In the genomic region with DNA sequence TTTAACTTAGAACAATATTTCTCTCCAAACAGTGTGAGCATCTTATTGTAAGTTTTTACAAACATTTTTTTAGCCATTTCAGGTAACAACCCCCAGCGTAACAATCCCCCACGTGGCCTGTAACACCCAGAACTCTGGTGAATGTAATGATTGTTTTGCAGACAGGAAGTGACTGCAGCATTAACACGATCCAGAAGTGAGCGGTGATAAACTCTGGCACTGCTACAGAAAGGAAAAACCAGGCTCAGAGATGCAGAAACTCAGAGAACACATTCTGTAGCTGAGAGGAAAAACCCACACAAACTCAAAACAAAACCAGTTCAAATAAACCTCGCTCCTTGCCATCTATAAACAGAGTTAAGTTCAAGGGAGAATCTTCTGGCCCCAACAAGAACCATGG, we compare ENCODE assay signal across 25 cellular contexts.
DNase-seq lines count a peak whose midpoint lies in the region; ATAC-seq and TF ChIP-seq lines count a peak whose summit lies in the region.
"Had no signal": no experiment of that assay in that cellular context is flagged by ENCODE, and none has a peak within 500 bp of the region (broad histone marks: within the 10 kb centered on the region; RNA-seq: fewer than 3 reads in every experiment).

No MANE protein-coding gene starts in this region.

- no peak for TF ChIP-seq CTCF in heart left ventricle (IDR thresholded peaks at IDR 0.05)
- no peak for TF ChIP-seq CTCF in nephron progenitor cell (IDR thresholded peaks at IDR 0.05)
- TF ChIP-seq CTCF in type B pancreatic cell (conservative IDR thresholded peaks at IDR 0.05): no peak

- intact Hi-C loops in right cardiac atrium (cut with DNase I): no loop called here
- intact Hi-C loops in heart left ventricle (cut with DNase I): no loop called here
- intact Hi-C loops in activated T-helper 1 cell treated with anti-CD3 and anti-CD28 coated beads, Interleukin-12 subunit alpha, Interleukin-12 subunit beta, Interleukin-2, Interleukin-4 antibody, amounts not matched to agents 30 ng/mL and 10 ng/mL and 1 ng/mL, durations not matched to agents 14 hours and 24 hours and 36 hours (cut with micrococcal nuclease): no loop called here

- no peak overlapping the region for H3K4me3 Mint-ChIP-seq in nephron progenitor cell
- peak overlapping the region; percentile 28 for H3K4me3 Mint-ChIP-seq in type B pancreatic cell
- no peak overlapping the region for H3K4me3 Mint-ChIP-seq in activated T-helper 1 cell treated with anti-CD3 and anti-CD28 coated beads, Interleukin-12 subunit alpha, Interleukin-12 subunit beta, Interleukin-2, Interleukin-4 antibody, amounts not matched to agents 30 ng/mL and 10 ng/mL and 1 ng/mL, durations not matched to agents 14 hours and 24 hours and 36 hours
- H3K4me3 Mint-ChIP-seq: B cell had no signal

- peaks cover 68% of the 10 kb centered on the region for H3K4me1 Mint-ChIP-seq in nephron progenitor cell
- H3K4me1 Mint-ChIP-seq in type B pancreatic cell (ENCODE audit: unreplicated experiment): peaks cover 51% of the 10 kb centered on the region
- no peaks in the 10 kb centered on the region for H3K4me1 Mint-ChIP-seq in activated T-helper 1 cell treated with anti-CD3 and anti-CD28 coated beads, Interleukin-12 subunit alpha, Interleukin-12 subunit beta, Interleukin-2, Interleukin-4 antibody, amounts not matched to agents 30 ng/mL and 10 ng/mL and 1 ng/mL, durations not matched to agents 14 hours and 24 hours and 36 hours (ENCODE audit: low read depth)
- H3K4me1 Mint-ChIP-seq: B cell had no signal

- no peaks in the 10 kb centered on the region for H3K4me1 ChIP-seq in right cardiac atrium (ENCODE audit: control insufficient read depth, insufficient read depth, low read length)
- H3K4me1 ChIP-seq in heart left ventricle: no peaks in the 10 kb centered on the region
- no peaks in the 10 kb centered on the region for H3K4me1 ChIP-seq in esophagus (ENCODE audit: control insufficient read depth in 2 of 2, insufficient read depth in 2 of 2, low read length in 1 of 2)
- H3K4me1 ChIP-seq: right lobe of liver had no signal

- peaks cover 14% of the 10 kb centered on the region for H3K9me3 Mint-ChIP-seq in nephron progenitor cell
- H3K9me3 Mint-ChIP-seq in type B pancreatic cell: peaks cover 22% of the 10 kb centered on the region
- peaks cover 5% of the 10 kb centered on the region for H3K9me3 Mint-ChIP-seq in activated T-helper 1 cell treated with anti-CD3 and anti-CD28 coated beads, Interleukin-12 subunit alpha, Interleukin-12 subunit beta, Interleukin-2, Interleukin-4 antibody, amounts not matched to agents 30 ng/mL and 10 ng/mL and 1 ng/mL, durations not matched to agents 14 hours and 24 hours and 36 hours

- no peak for TF ChIP-seq POLR2A in heart left ventricle (IDR thresholded peaks at IDR 0.05)

- no peaks in the 10 kb centered on the region for H3K9me3 ChIP-seq in right cardiac atrium (ENCODE audit: control insufficient read depth, low read length)
- H3K9me3 ChIP-seq in heart left ventricle: no peaks in the 10 kb centered on the region
- H3K9me3 ChIP-seq in esophagus (ENCODE audit: control insufficient read depth in 2 of 2, insufficient read depth in 1 of 2, low read depth in 1 of 2, low read length in 1 of 2): no peaks in the 10 kb centered on the region
- H3K9me3 ChIP-seq: right lobe of liver had no signal

- peaks cover 2% of the 10 kb centered on the region for H3K36me3 Mint-ChIP-seq in nephron progenitor cell (ENCODE audit: low read depth)
- H3K36me3 Mint-ChIP-seq in type B pancreatic cell: peaks cover 6% of the 10 kb centered on the region
- no peaks in the 10 kb centered on the region for H3K36me3 Mint-ChIP-seq in activated T-helper 1 cell treated with anti-CD3 and anti-CD28 coated beads, Interleukin-12 subunit alpha, Interleukin-12 subunit beta, Interleukin-2, Interleukin-4 antibody, amounts not matched to agents 30 ng/mL and 10 ng/mL and 1 ng/mL, durations not matched to agents 14 hours and 24 hours and 36 hours (ENCODE audit: low read depth)
- H3K36me3 Mint-ChIP-seq: brain had no signal

- H3K4me3 ChIP-seq in right cardiac atrium (ENCODE audit: low read length) (no peak overlapping the region), heart left ventricle (no peak overlapping the region), esophagus (ENCODE audit: low read depth in 1 of 2, low read length in 2 of 2) (no peak overlapping the region), H7 (ENCODE audit: insufficient read depth, low read depth, low read length) (no peak overlapping the region)
- H3K4me3 ChIP-seq: right lobe of liver had no signal

- H3K27ac Mint-ChIP-seq in nephron progenitor cell (peak overlapping the region; percentile 85), type B pancreatic cell (peak overlapping the region; percentile 48)
- no peak overlapping the region for H3K27ac Mint-ChIP-seq in activated T-helper 1 cell treated with anti-CD3 and anti-CD28 coated beads, Interleukin-12 subunit alpha, Interleukin-12 subunit beta, Interleukin-2, Interleukin-4 antibody, amounts not matched to agents 30 ng/mL and 10 ng/mL and 1 ng/mL, durations not matched to agents 14 hours and 24 hours and 36 hours
- H3K27ac Mint-ChIP-seq: B cell had no signal

- no peak for DNase-seq in right cardiac atrium
- no peak for DNase-seq in heart left ventricle
- no peak for DNase-seq in nephron progenitor cell
- no peak for DNase-seq in type B pancreatic cell (ENCODE audit: extremely low spot score, unreplicated experiment)
- DNase-seq in activated T-cell treated with anti-CD3 and anti-CD28 coated beads, Interleukin-2, amount 50 U/mL, for 48 hours: no peak
- no peak for DNase-seq in activated T-helper 1 cell treated with anti-CD3 and anti-CD28 coated beads, Interleukin-12 subunit alpha, Interleukin-12 subunit beta, Interleukin-2, Interleukin-4 antibody, amounts not matched to agents 30 ng/mL and 10 ng/mL and 1 ng/mL, durations not matched to agents 14 hours and 24 hours and 36 hours (ENCODE audit: low spot score)
- no peak for DNase-seq in H7
- DNase-seq: activated CD4-positive, alpha-beta T cell treated with anti-CD3 and anti-CD28 coated beads, Interleukin-2, amount 50 U/mL, for 4 hours; activated CD8-positive, alpha-beta memory T cell treated with anti-CD3 and anti-CD28 coated beads, Interleukin-2, amount 50 U/mL, for 48 hours; activated effector memory CD4-positive, alpha-beta T cell treated with Interleukin-2 at 50 U/mL for 16 hours; GOT3; IMR-90; left ventricle myocardium superior; NCI-H1105 treated with DMSO at 0.1 percent for 48 hours; NCI-H2081; NCI-H345; NCI-H82; OCI-M1; right lobe of liver; SIG-M5; T-helper 1 cell had no signal

- no peak overlapping the region for H3K27ac ChIP-seq in right cardiac atrium (ENCODE audit: low read length)
- peak overlapping the region in 1 of 12 donors; percentile 64 for H3K27ac ChIP-seq in heart left ventricle
- H3K27ac ChIP-seq in esophagus (ENCODE audit: low read depth in 2 of 2, low read length in 1 of 2): peak overlapping the region; percentile 4 to 21
- H3K27ac ChIP-seq: HL-60, right lobe of liver had no signal

- H3K36me3 ChIP-seq in heart left ventricle: no peaks in the 10 kb centered on the region
- H3K36me3 ChIP-seq in esophagus (ENCODE audit: control insufficient read depth in 2 of 2, insufficient read depth in 2 of 2, low read length in 1 of 2): no peaks in the 10 kb centered on the region
- no peaks in the 10 kb centered on the region for H3K36me3 ChIP-seq in H7 (replicated peaks; ENCODE audit: control insufficient read depth, insufficient read depth, low read length)
- H3K36me3 ChIP-seq: right lobe of liver had no signal

- no peaks in the 10 kb centered on the region for H3K27me3 ChIP-seq in right cardiac atrium (ENCODE audit: control insufficient read depth, insufficient read depth)
- H3K27me3 ChIP-seq in heart left ventricle: peaks cover 0 to 16% (median 0%) of the 10 kb centered on the region in 9 donors
- no peaks in the 10 kb centered on the region for H3K27me3 ChIP-seq in esophagus (ENCODE audit: control insufficient read depth in 1 of 2, insufficient read depth in 2 of 2, low read length in 2 of 2)
- H3K27me3 ChIP-seq in H7 (ENCODE audit: control insufficient read depth, insufficient read depth, low read length): no peaks in the 10 kb centered on the region
- H3K27me3 ChIP-seq: right lobe of liver had no signal

- WGBS in right cardiac atrium: 18% methylated on average over 5 of the region's 5 CpGs
- 11 to 17% (median 15%) methylated on average over 5 of the region's 5 CpGs for WGBS in heart left ventricle, 4 donors
- 14 to 16% methylated on average over 5 of the region's 5 CpGs for WGBS in esophagus, 2 donors

- ATAC-seq in right cardiac atrium (peak; percentile 69 to 75), heart left ventricle (no peak)
- ATAC-seq: left ventricle myocardium superior had no signal

- H3K27me3 Mint-ChIP-seq in nephron progenitor cell (ENCODE audit: low read depth, poor library complexity) (peaks cover 4% of the 10 kb centered on the region), type B pancreatic cell (peaks cover 3% of the 10 kb centered on the region)
- H3K27me3 Mint-ChIP-seq in activated T-helper 1 cell treated with anti-CD3 and anti-CD28 coated beads, Interleukin-12 subunit alpha, Interleukin-12 subunit beta, Interleukin-2, Interleukin-4 antibody, amounts not matched to agents 30 ng/mL and 10 ng/mL and 1 ng/mL, durations not matched to agents 14 hours and 24 hours and 36 hours (ENCODE audit: insufficient read depth): no peaks in the 10 kb centered on the region

Comparison
In these comparisons a context has a peak if more than half of its experiments do, and no peak if none do; other contexts are left out.
1. ATAC-seq: peak in right cardiac atrium (2 of 2); none in heart left ventricle (0 of 4).